Comparison of ENCODE assay signal across 24 cellular contexts in the genomic region with DNA sequence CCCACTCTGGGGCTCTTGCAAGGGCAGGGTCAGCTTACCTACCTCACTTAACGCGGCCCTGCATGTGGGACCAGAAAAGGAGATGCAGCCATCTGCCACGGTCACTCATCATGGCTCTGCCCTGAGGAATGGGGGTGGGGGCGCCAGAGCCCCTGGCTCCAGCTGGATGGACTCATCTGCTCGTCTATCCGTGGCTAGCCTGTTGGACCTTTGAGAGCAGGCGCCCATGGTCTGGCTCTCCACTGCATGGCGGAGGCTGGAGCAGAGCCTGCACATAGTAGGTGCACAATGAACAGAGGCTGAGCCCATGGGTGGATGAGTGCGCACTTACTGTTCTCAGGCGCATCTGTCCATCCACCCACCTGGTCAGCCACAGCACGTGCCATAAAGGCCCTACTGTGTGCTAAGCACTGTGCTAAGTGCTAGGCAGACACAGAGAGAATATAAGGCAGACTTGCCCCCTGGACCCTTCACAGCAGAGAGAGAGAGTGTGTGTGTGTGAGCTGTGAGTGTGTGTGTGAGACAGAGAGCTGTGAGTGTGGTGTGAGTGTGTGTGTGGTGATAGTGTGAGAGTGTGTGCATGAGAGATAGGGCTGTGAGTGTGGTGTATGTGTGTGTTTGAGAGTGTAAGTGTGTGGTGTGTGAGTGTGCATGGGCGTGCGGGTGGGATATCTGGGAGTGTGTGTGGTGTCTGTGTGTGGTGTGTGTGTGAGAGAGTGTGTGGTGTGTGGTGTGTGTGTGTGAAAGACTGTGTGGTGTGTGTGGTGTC.
DNase-seq lines count a peak whose midpoint lies in the region; ATAC-seq, FAIRE-seq and TF ChIP-seq lines count a peak whose summit lies in the region.
"Had no signal": no experiment of that assay in that cellular context is flagged by ENCODE, and none has a peak within 500 bp of the region (broad histone marks: within the 10 kb centered on the region; RNA-seq: fewer than 3 reads in every experiment).

No MANE protein-coding gene starts in this region.

- in situ Hi-C loops in IMR-90 (cut with MboI; ENCODE audit: low sequenced_read_pairs): no loop called here
- in situ Hi-C loops in K562 (cut with MboI): no loop called here

- H3K9me1 ChIP-seq in IMR-90 (ENCODE audit: insufficient read depth, low read length) (0 out of 2 replicates have a peak, but pooled peaks cover 6% of the 10 kb centered on the region), K562 (ENCODE audit: control insufficient read depth, insufficient read depth, low read length) (peaks cover 4% of the 10 kb centered on the region)

- ATAC-seq in heart left ventricle (no peak), IMR-90 (ENCODE audit: low read depth) (no peak), K562 (no peak), HG03025 (IDR thresholded peaks at IDR 0.05; ENCODE audit: low FRiP score, unreplicated experiment) (no peak)
- ATAC-seq: CD8-positive, alpha-beta T cell had no signal

- H2BK120ac ChIP-seq in IMR-90 (ENCODE audit: low read depth, low read length): no peak overlapping the region
- H2BK120ac ChIP-seq in neuronal stem cell (ENCODE audit: low read depth, low read length): no peak overlapping the region

- H3K79me1 ChIP-seq in IMR-90 (ENCODE audit: low read depth in 1 of 2, low read length in 2 of 2): no peaks in the 10 kb centered on the region
- H3K79me1 ChIP-seq in neuronal stem cell (ENCODE audit: low read depth, low read length): no peaks in the 10 kb centered on the region

- TF ChIP-seq POLR2A in heart left ventricle (IDR thresholded peaks at IDR 0.05) (no peak), IMR-90 (IDR thresholded peaks at IDR 0.05; ENCODE audit: low read depth, low read length) (no peak), K562 (conservative IDR thresholded peaks at IDR 0.05) (no peak)

- TF ChIP-seq CTCF in heart left ventricle (IDR thresholded peaks at IDR 0.05) (no peak), IMR-90 (conservative IDR thresholded peaks at IDR 0.05; ENCODE audit: low read depth, low read length) (no peak), K562 (IDR thresholded peaks at IDR 0.05 in 2 of 3, conservative IDR thresholded peaks at IDR 0.05 in 1 of 3; ENCODE audit: insufficient read depth in 2 of 3, low read depth in 1 of 3, low read length in 3 of 3) (no peak)

- WGBS in heart left ventricle, 4 donors: 77 to 86% (median 83%) methylated on average over 12 to 13 of the region's 13 CpGs
- 78% methylated on average over 8 of the region's 13 CpGs; no CpG with 5 or more reads in 1 of the 2 experiments for WGBS in IMR-90 (ENCODE audit: extremely low coverage in 2 of 2, insufficient read length in 1 of 2), 2 experiments
- 20% methylated on average over 11 of the region's 13 CpGs for WGBS in K562 (ENCODE audit: insufficient coverage, low coverage, missing lambda C conversion rate)
- WGBS in neuronal stem cell (ENCODE audit: extremely low coverage in 2 of 2, insufficient read length in 2 of 2, insufficient replicate concordance in 1 of 2), 2 donors: 60 to 100% methylated on average over 1 to 2 of the region's 13 CpGs

- H3K27me3 ChIP-seq in heart left ventricle (peaks cover 0 to 9% (median 0%) of the 10 kb centered on the region in 9 donors), IMR-90 (ENCODE audit: control insufficient read depth, insufficient read depth, low read length) (peaks cover 40% of the 10 kb centered on the region), K562 (ENCODE audit: control insufficient read depth in 2 of 2, insufficient read depth in 2 of 2, low read length in 2 of 2) (peaks cover 0 to 16% of the 10 kb centered on the region in 2 experiments; a peak in 4 of 5 replicates), neuronal stem cell (ENCODE audit: control insufficient read depth in 3 of 3, insufficient read depth in 3 of 3, low read depth in 1 of 3, low read length in 3 of 3) (peaks cover 0 to 23% (median 2%) of the 10 kb centered on the region in 3 experiments)
- H3K27me3 ChIP-seq: MG63 had no signal

- intact Hi-C loops in cardiac septum (cut with DNase I): no loop called here
- intact Hi-C loops in heart left ventricle (cut with DNase I): no loop called here
- intact Hi-C loops in IMR-90 (cut with micrococcal nuclease): no loop called here
- intact Hi-C loops in K562 (cut with micrococcal nuclease): no loop called here

- H3K4me1 ChIP-seq in heart left ventricle (no peaks in the 10 kb centered on the region), IMR-90 (ENCODE audit: control insufficient read depth, insufficient read depth, low read length) (no peaks in the 10 kb centered on the region), K562 (replicated peaks in 1 of 2; ENCODE audit: control insufficient read depth in 2 of 2, insufficient read depth in 2 of 2, low read length in 2 of 2) (peaks cover 6 to 9% of the 10 kb centered on the region in 2 experiments; a peak in 3 of 5 replicates), neuronal stem cell (ENCODE audit: control insufficient read depth in 2 of 2, insufficient read depth in 1 of 2, low read depth in 1 of 2, low read length in 2 of 2) (no peaks in the 10 kb centered on the region)

- DNase-seq in cardiac septum (ENCODE audit: low spot score) (peak; percentile 66), heart left ventricle (no peak), IMR-90 (no peak), K562 (ENCODE audit: extremely low read depth in 1 of 4, low spot score in 3 of 4) (no peak), neuronal stem cell (ENCODE audit: low spot score) (no peak), NCI-H2081 treated with DMSO at 0.1 percent for 48 hours (lab: John Stamatoyannopoulos, UW) (no peak), HUDEP-2 (lab: John Stamatoyannopoulos, UW; ENCODE audit: unreplicated experiment in 76 of 76) (no peak)
- DNase-seq: AML-193; C1 segment of cervical spinal cord; Calu3; CD8-positive, alpha-beta T cell; DMS153; GOT3; Kasumi-1; MG63; NCI-H1417; NCI-H187; NCI-H2227 treated with DMSO at 0.1 percent for 48 hours; NCI-H510A; NCI-H774; OCI-M1 had no signal

- no peak overlapping the region for H2BK20ac ChIP-seq in IMR-90 (ENCODE audit: low read depth, low read length)

- TF ChIP-seq EP300 in K562 (IDR thresholded peaks at IDR 0.05; ENCODE audit: low read length): no peak

- H3K36me3 ChIP-seq in heart left ventricle (no peaks in the 10 kb centered on the region), IMR-90 (ENCODE audit: control insufficient read depth, insufficient read depth, low read length) (no peaks in the 10 kb centered on the region), K562 (ENCODE audit: control insufficient read depth, insufficient read depth, low read length) (no peaks in the 10 kb centered on the region), neuronal stem cell (replicated peaks in 1 of 2; ENCODE audit: control insufficient read depth in 2 of 2, insufficient read depth in 2 of 2, low read length in 2 of 2) (no peaks in the 10 kb centered on the region)
- H3K36me3 ChIP-seq: MG63 had no signal

- H4K91ac ChIP-seq in IMR-90 (ENCODE audit: insufficient read depth, low read depth, low read length): no peak overlapping the region
- no peak overlapping the region for H4K91ac ChIP-seq in neuronal stem cell (ENCODE audit: low read depth, low read length, poor library complexity)

- no peak overlapping the region for H2AK9ac ChIP-seq in IMR-90 (replicated peaks; ENCODE audit: low read depth, low read length, poor library complexity)

- no peak overlapping the region for H3K23ac ChIP-seq in IMR-90 (ENCODE audit: low read depth, low read length)
- peak overlapping the region; percentile 6 for H3K23ac ChIP-seq in neuronal stem cell (ENCODE audit: low read depth, low read length, poor library complexity)

- H3K27ac ChIP-seq in heart left ventricle (no peak overlapping the region), IMR-90 (ENCODE audit: insufficient read depth, low read length) (no peak overlapping the region), K562 (ENCODE audit: extremely low read depth, low read depth, low read length) (no peak overlapping the region; the same call in 2 of the 3 replicates), neuronal stem cell (replicated peaks; ENCODE audit: low read length) (no peak overlapping the region)

- H3K56ac ChIP-seq in IMR-90 (ENCODE audit: extremely low read depth, insufficient read depth, low read length): no peak overlapping the region

- H3K4me2 ChIP-seq in IMR-90 (ENCODE audit: low read depth, low read length) (no peak overlapping the region), K562 (ENCODE audit: insufficient read depth, low read length) (0 out of 2 replicates have a peak overlapping the region, but pooled peaks have one; percentile 52), neuronal stem cell (ENCODE audit: insufficient read depth, low read length, poor library complexity, severe bottlenecking) (no peak overlapping the region)

- no peak overlapping the region for H2BK12ac ChIP-seq in neuronal stem cell (ENCODE audit: low read length)

- no peak for TF ChIP-seq RAD21 in IMR-90 (IDR thresholded peaks at IDR 0.05; ENCODE audit: low read length)
- TF ChIP-seq RAD21 in K562 (CRISPR knock-in tag; conservative IDR thresholded peaks at IDR 0.05 in 1 of 2, IDR thresholded peaks at IDR 0.05 in 1 of 2): no peak

- no peaks in the 10 kb centered on the region for H4K20me1 ChIP-seq in IMR-90 (ENCODE audit: insufficient read depth, low read length)
- H4K20me1 ChIP-seq in K562 (replicated peaks; ENCODE audit: control insufficient read depth, insufficient read depth, low read length): no peaks in the 10 kb centered on the region; the same call in 1 of the 2 replicates

- BruUV-seq in IMR-90 (replicated peaks; lab: Mats Ljungman, UMichigan) (no TSS peak), K562 (replicated peaks; lab: Mats Ljungman, UMichigan) (no TSS peak)

- POLR2A ChIA-PET in IMR-90 (lab: Charles Lee; ENCODE audit: unreplicated experiment): no interaction called here
- POLR2A ChIA-PET in K562 (lab: Yijun Ruan, JAX): no interaction called here

- H3K14ac ChIP-seq in IMR-90 (replicated peaks; ENCODE audit: low read depth, low read length): no peak overlapping the region
- H3K14ac ChIP-seq in neuronal stem cell (ENCODE audit: low read length): peak overlapping the region; percentile 98

- H3K79me2 ChIP-seq in K562 (ENCODE audit: control insufficient read depth, insufficient read depth, low read length): no peaks in the 10 kb centered on the region

- no peak overlapping the region for H3K4ac ChIP-seq in IMR-90 (ENCODE audit: low read depth, low read length)
- H3K4ac ChIP-seq in neuronal stem cell (ENCODE audit: low read length): no peak overlapping the region

- H4K8ac ChIP-seq in IMR-90 (ENCODE audit: low read depth in 2 of 2, low read length in 2 of 2): no peak overlapping the region
- H4K8ac ChIP-seq in neuronal stem cell (ENCODE audit: low read depth, low read length): no peak overlapping the region

- H2BK15ac ChIP-seq in IMR-90 (ENCODE audit: low read depth, low read length): no peak overlapping the region
- H2BK15ac ChIP-seq in neuronal stem cell (ENCODE audit: low read length): no peak overlapping the region

- no peak overlapping the region for H3K9ac ChIP-seq in IMR-90 (ENCODE audit: low read depth, low read length)
- H3K9ac ChIP-seq in K562 (ENCODE audit: insufficient read depth in 1 of 2, low read depth in 2 of 2, low read length in 2 of 2): no peak overlapping the region
- peak overlapping the region; percentile 51 for H3K9ac ChIP-seq in neuronal stem cell (ENCODE audit: low read depth, low read length, poor library complexity)

- FAIRE-seq in K562 (lab: Jason Lieb, UNC): peak; percentile 88
- FAIRE-seq: GM12892, RCC 7860 had no signal

- no peak overlapping the region for H3K4me3 ChIP-seq in heart left ventricle
- no peak overlapping the region for H3K4me3 ChIP-seq in IMR-90 (ENCODE audit: insufficient read depth, low read depth, low read length)
- H3K4me3 ChIP-seq in K562: no peak overlapping the region
- H3K4me3 ChIP-seq in neuronal stem cell (ENCODE audit: low read length in 2 of 2): peak overlapping the region in 1 of 2 donors; percentile 62
- H3K4me3 ChIP-seq: MG63 had no signal

- H2AK5ac ChIP-seq in IMR-90 (ENCODE audit: low read depth, low read length): no peak overlapping the region
- H2AK5ac ChIP-seq in neuronal stem cell (ENCODE audit: low read depth, low read length): no peak overlapping the region

- H2AFZ ChIP-seq in IMR-90 (replicated peaks; ENCODE audit: low read length, poor library complexity): peak overlapping the region; percentile 58
- H2AFZ ChIP-seq in K562 (ENCODE audit: low read depth, low read length): no peak overlapping the region
- H2AFZ ChIP-seq in neuronal stem cell (ENCODE audit: low read length): no peak overlapping the region

- H3K9me3 ChIP-seq in heart left ventricle: no peaks in the 10 kb centered on the region
- no peaks in the 10 kb centered on the region for H3K9me3 ChIP-seq in IMR-90 (ENCODE audit: control insufficient read depth, insufficient read depth, low read length)
- no peaks in the 10 kb centered on the region for H3K9me3 ChIP-seq in K562 (replicated peaks; ENCODE audit: control insufficient read depth, insufficient read depth, low read depth, low read length)
- peaks cover 0 to 2% of the 10 kb centered on the region in 2 donors for H3K9me3 ChIP-seq in neuronal stem cell (replicated peaks in 1 of 2; ENCODE audit: control insufficient read depth in 2 of 2, insufficient read depth in 1 of 2, low read depth in 1 of 2, low read length in 2 of 2)
- H3K9me3 ChIP-seq: MG63 had no signal

- CTCF ChIA-PET in IMR-90 (lab: Yijun Ruan, JAX): no interaction called here
- CTCF ChIA-PET in K562 (lab: Yijun Ruan, JAX; ENCODE audit: low intra/inter-chr PET ratio): no interaction called here

- H3K18ac ChIP-seq in IMR-90 (ENCODE audit: low read depth, low read length) (no peak overlapping the region), neuronal stem cell (ENCODE audit: low read length) (peak overlapping the region; percentile 46)

- H2BK5ac ChIP-seq in IMR-90 (ENCODE audit: low read depth, low read length, poor library complexity, severe bottlenecking): peak overlapping the region; percentile 91
- no peak overlapping the region for H2BK5ac ChIP-seq in neuronal stem cell (ENCODE audit: low read length)

- no peak overlapping the region for H4K5ac ChIP-seq in IMR-90 (ENCODE audit: low read depth, low read length)

- dilution Hi-C loops in IMR-90 (cut with HindIII; ENCODE audit: low sequenced_read_pairs, unreplicated experiment): no loop called here
